ENCODE assay signal across 1 cellular context in the genomic region with DNA sequence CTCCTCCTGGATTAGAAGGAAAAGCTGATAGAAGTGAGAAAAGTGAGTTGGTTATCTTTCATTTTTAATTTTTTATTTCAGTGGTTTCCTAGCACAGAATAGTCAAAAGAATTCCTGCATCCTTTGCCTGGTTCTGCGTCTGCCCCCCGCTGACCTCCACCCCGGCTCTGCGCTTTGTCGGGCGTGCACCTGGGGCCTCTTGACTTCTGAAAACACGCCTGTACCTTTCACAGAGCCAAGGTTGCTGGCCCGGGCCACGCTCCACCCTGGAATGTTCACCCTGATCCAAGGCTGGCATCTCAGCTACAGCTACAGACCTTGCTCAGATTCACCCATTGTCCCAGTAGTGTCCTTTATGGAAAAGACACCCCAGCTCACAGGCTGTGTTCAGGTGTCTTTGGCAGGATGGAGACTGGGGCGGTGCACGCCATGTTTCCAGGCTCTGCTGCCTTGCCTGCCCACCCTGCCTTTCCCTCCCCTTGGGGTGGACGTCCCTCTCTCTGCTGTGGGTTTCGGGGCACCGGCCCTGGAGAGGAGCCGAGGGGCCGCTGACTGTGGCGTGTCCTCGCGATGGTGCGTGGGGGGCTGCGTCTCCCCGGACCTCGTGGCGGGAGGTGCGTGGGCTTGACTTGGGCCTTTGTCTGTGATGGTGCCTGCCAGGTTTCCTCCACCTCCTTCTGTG.
TF ChIP-seq lines count a peak whose summit lies in the region.

No MANE protein-coding gene starts in this region.

TF ChIP-seq in GM12878, 131 proteins besides CTCF, POLR2A, EP300 and RAD21 (continued from another document):
- TF ChIP-seq, protein P1, sequence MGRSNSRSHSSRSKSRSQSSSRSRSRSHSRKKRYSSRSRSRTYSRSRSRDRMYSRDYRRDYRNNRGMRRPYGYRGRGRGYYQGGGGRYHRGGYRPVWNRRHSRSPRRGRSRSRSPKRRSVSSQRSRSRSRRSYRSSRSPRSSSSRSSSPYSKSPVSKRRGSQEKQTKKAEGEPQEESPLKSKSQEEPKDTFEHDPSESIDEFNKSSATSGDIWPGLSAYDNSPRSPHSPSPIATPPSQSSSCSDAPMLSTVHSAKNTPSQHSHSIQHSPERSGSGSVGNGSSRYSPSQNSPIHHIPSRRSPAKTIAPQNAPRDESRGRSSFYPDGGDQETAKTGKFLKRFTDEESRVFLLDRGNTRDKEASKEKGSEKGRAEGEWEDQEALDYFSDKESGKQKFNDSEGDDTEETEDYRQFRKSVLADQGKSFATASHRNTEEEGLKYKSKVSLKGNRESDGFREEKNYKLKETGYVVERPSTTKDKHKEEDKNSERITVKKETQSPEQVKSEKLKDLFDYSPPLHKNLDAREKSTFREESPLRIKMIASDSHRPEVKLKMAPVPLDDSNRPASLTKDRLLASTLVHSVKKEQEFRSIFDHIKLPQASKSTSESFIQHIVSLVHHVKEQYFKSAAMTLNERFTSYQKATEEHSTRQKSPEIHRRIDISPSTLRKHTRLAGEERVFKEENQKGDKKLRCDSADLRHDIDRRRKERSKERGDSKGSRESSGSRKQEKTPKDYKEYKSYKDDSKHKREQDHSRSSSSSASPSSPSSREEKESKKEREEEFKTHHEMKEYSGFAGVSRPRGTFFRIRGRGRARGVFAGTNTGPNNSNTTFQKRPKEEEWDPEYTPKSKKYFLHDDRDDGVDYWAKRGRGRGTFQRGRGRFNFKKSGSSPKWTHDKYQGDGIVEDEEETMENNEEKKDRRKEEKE (IDR thresholded peaks at IDR 0.05), result no peak
- no peak for TF ChIP-seq ESRRA (IDR thresholded peaks at IDR 0.05; ENCODE audit: low read length)
- TF ChIP-seq, protein P2, sequence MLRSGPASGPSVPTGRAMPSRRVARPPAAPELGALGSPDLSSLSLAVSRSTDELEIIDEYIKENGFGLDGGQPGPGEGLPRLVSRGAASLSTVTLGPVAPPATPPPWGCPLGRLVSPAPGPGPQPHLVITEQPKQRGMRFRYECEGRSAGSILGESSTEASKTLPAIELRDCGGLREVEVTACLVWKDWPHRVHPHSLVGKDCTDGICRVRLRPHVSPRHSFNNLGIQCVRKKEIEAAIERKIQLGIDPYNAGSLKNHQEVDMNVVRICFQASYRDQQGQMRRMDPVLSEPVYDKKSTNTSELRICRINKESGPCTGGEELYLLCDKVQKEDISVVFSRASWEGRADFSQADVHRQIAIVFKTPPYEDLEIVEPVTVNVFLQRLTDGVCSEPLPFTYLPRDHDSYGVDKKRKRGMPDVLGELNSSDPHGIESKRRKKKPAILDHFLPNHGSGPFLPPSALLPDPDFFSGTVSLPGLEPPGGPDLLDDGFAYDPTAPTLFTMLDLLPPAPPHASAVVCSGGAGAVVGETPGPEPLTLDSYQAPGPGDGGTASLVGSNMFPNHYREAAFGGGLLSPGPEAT (IDR thresholded peaks at IDR 0.05; ENCODE audit: low read depth), result no peak
- no peak for TF ChIP-seq EGR1 (IDR thresholded peaks at IDR 0.05; ENCODE audit: borderline replicate concordance in 1 of 2, low read depth in 2 of 2, low read length in 2 of 2)
- no peak for TF ChIP-seq HDAC2 (IDR thresholded peaks at IDR 0.05)
- no peak for TF ChIP-seq IKZF2 (IDR thresholded peaks at IDR 0.05)
